In genomic region chr16:55470533-55471371, GRCh38 we compare ENCODE assay signal across 9 cellular contexts. TPM values are rescaled to one million over a fixed set of nuclear protein-coding genes. Genes with fewer than 3 reads are reported as not detected.
DNase-seq lines count a peak whose midpoint lies in the region; ATAC-seq, FAIRE-seq and TF ChIP-seq lines count a peak whose summit lies in the region.
"Had no signal": no experiment of that assay in that cellular context is flagged by ENCODE, and none has a peak within 500 bp of the region (broad histone marks: within the 10 kb centered on the region; RNA-seq: fewer than 3 reads in every experiment).

No MANE protein-coding gene starts in this region.

- H3K79me2 ChIP-seq in HepG2 (ENCODE audit: insufficient read depth, low read length) = no peaks in the 10 kb centered on the region

- H3K9ac ChIP-seq in HepG2 (ENCODE audit: insufficient read depth, low read depth, low read length) = no peak overlapping the region

- H3K4me3 ChIP-seq in HepG2 (replicated peaks in 1 of 3; ENCODE audit: insufficient read depth in 1 of 3, low read depth in 2 of 3, low read length in 3 of 3) (no peak overlapping the region), right lobe of liver (no peak overlapping the region), bronchial epithelial cell (ENCODE audit: low read depth, low read length) (no peak overlapping the region), lung (no peak overlapping the region), Peyer's patch (no peak overlapping the region)

- DNase-seq in HepG2 (ENCODE audit: low spot score) = no peak
- DNase-seq in right lobe of liver = no peak
- DNase-seq in bronchial epithelial cell (ENCODE audit: low read depth) = peak; percentile 27
- DNase-seq in lung (ENCODE audit: low spot score) = no peak
- DNase-seq in GOT3 (lab: John Stamatoyannopoulos, UW) = no peak
- no peak for DNase-seq in Peyer's patch
- DNase-seq in stimulated activated naive CD4-positive, alpha-beta T cell (lab: John Stamatoyannopoulos, UW) = no peak
- DNase-seq: central memory CD4-positive, alpha-beta T cell had no signal

- FAIRE-seq in HepG2 (lab: Jason Lieb, UNC) = no peak
- no peak for FAIRE-seq in bronchial epithelial cell (lab: Jason Lieb, UNC)

- TF ChIP-seq POLR2A in HepG2 (IDR thresholded peaks at IDR 0.05; ENCODE audit: insufficient read depth in 1 of 2, low read depth in 2 of 2, low read length in 2 of 2) (no peak), right lobe of liver (IDR thresholded peaks at IDR 0.05) (no peak), Peyer's patch (IDR thresholded peaks at IDR 0.05) (no peak)

- H3K36me3 ChIP-seq in HepG2 (replicated peaks in 1 of 2; ENCODE audit: control insufficient read depth in 1 of 2, insufficient read depth in 2 of 2, low read length in 2 of 2) = no peaks in the 10 kb centered on the region
- no peaks in the 10 kb centered on the region for H3K36me3 ChIP-seq in right lobe of liver
- no peaks in the 10 kb centered on the region for H3K36me3 ChIP-seq in bronchial epithelial cell (ENCODE audit: control insufficient read depth, insufficient read depth, low read length)
- no peaks in the 10 kb centered on the region for H3K36me3 ChIP-seq in lung (ENCODE audit: control insufficient read depth in 2 of 2, insufficient read depth in 2 of 2, low read length in 2 of 2)
- no peaks in the 10 kb centered on the region for H3K36me3 ChIP-seq in Peyer's patch

- CTCF ChIA-PET in HepG2 (lab: Yijun Ruan, JAX; ENCODE audit: low intra/inter-chr PET ratio, low total read pairs) = interaction anchor here (9.6 kb wide), 1 partner anchor 231 kb away, joined by 423 read pairs; no protein-coding TSS in a partner anchor

- no peak overlapping the region for H2AFZ ChIP-seq in HepG2 (ENCODE audit: low read length)

- no peaks in the 10 kb centered on the region for H3K9me3 ChIP-seq in HepG2 (ENCODE audit: low read length)
- H3K9me3 ChIP-seq in right lobe of liver = no peaks in the 10 kb centered on the region
- no peaks in the 10 kb centered on the region for H3K9me3 ChIP-seq in lung (ENCODE audit: control insufficient read depth in 2 of 2, insufficient read depth in 1 of 2, low read length in 1 of 2)
- no peaks in the 10 kb centered on the region for H3K9me3 ChIP-seq in Peyer's patch

- TF ChIP-seq EP300 in HepG2 (IDR thresholded peaks at IDR 0.05; ENCODE audit: low read depth in 2 of 2, low read length in 2 of 2) (no peak), HepG2 (CRISPR knock-in tag; IDR thresholded peaks at IDR 0.05; ENCODE audit: borderline replicate concordance) (no peak)

- TF ChIP-seq RAD21 in HepG2 (CRISPR knock-in tag; IDR thresholded peaks at IDR 0.05) = no peak

- TF ChIP-seq CTCF in HepG2 (CRISPR knock-in tag; IDR thresholded peaks at IDR 0.05) (no peak), right lobe of liver (IDR thresholded peaks at IDR 0.05) (no peak), bronchial epithelial cell (IDR thresholded peaks at IDR 0.05; ENCODE audit: insufficient read depth, low read length, severe bottlenecking) (no peak), lung (IDR thresholded peaks at IDR 0.05; ENCODE audit: control extremely low read depth, extremely low read depth) (no peak), Peyer's patch (IDR thresholded peaks at IDR 0.05) (no peak)

- H3K4me2 ChIP-seq in HepG2 (ENCODE audit: low read depth, low read length) = no peak overlapping the region

- H3K27ac ChIP-seq in HepG2 (ENCODE audit: extremely low read length, insufficient read depth, low read length) (no peak overlapping the region), right lobe of liver (no peak overlapping the region), lung (ENCODE audit: low read depth in 1 of 2, low read length in 1 of 2) (no peak overlapping the region), Peyer's patch (no peak overlapping the region)

- H4K20me1 ChIP-seq in HepG2 (ENCODE audit: insufficient read depth, low read length) = no peaks in the 10 kb centered on the region

- H3K4me1 ChIP-seq in HepG2 (ENCODE audit: insufficient read depth, low read length) = no peaks in the 10 kb centered on the region
- no peaks in the 10 kb centered on the region for H3K4me1 ChIP-seq in right lobe of liver
- no peaks in the 10 kb centered on the region for H3K4me1 ChIP-seq in lung (ENCODE audit: control insufficient read depth in 2 of 2, insufficient read depth in 2 of 2, low read length in 2 of 2)
- H3K4me1 ChIP-seq in Peyer's patch = no peaks in the 10 kb centered on the region

- POLR2A ChIA-PET in HepG2 (lab: Yijun Ruan, JAX) = no interaction called here

- 8% methylated on average over 6 of the region's 7 CpGs for WGBS in HepG2 (ENCODE audit: low lambda C conversion rate)
- WGBS in right lobe of liver (ENCODE audit: insufficient coverage, low coverage, low lambda C conversion rate, missing lambda C conversion rate) = 58% methylated on average over 2 of the region's 7 CpGs
- 65 to 72% methylated on average over 7 of the region's 7 CpGs for WGBS in lung, 2 donors

- in situ Hi-C loops in HepG2 (cut with HindIII; ENCODE audit: extremely low pct_ligation_motif_present, low pct_unique_long_range_greater_than_20kb) = loop anchor here (25.0 kb wide), 1 partner anchor 842 kb away; no protein-coding TSS in a partner anchor

- no TSS peak for BruUV-seq in HepG2 (replicated peaks; lab: Mats Ljungman, UMichigan)

- intact Hi-C loops in HepG2 (cut with micrococcal nuclease; ENCODE audit: unreplicated experiment) (no loop called here), right lobe of liver (cut with DNase I) (no loop called here)

- H3K27me3 ChIP-seq in HepG2 (ENCODE audit: control insufficient read depth in 1 of 2, insufficient read depth in 2 of 2, low read length in 2 of 2) = peaks cover 0 to 15% of the 10 kb centered on the region in 2 experiments; a peak in 3 of 5 replicates
- H3K27me3 ChIP-seq in right lobe of liver = no peaks in the 10 kb centered on the region
- no peaks in the 10 kb centered on the region for H3K27me3 ChIP-seq in bronchial epithelial cell (ENCODE audit: control insufficient read depth, insufficient read depth, low read length)
- H3K27me3 ChIP-seq in lung (ENCODE audit: control insufficient read depth, insufficient read depth) = no peaks in the 10 kb centered on the region
- H3K27me3 ChIP-seq in Peyer's patch = no peaks in the 10 kb centered on the region

- no peak for ATAC-seq in HepG2
- no peak for ATAC-seq in right lobe of liver
- ATAC-seq in lung (ENCODE audit: insufficient read depth, low FRiP score) = peak; percentile 17
- ATAC-seq in GM18870 (IDR thresholded peaks at IDR 0.05; ENCODE audit: unreplicated experiment) = no peak

RNA-seq across cellular contexts. Expression of gene MMP2, which starts 8.2 kb away (rescaled TPM):
- total RNA-seq in HepG2 (2016; rRNA removed; fragmentation: Illumina TruSeq; extraction: Trizol) = 0.29 and 0.31 TPM in 2 replicates
- total RNA-seq in HepG2 (2016; cell fraction: cytosol; rRNA removed; fragmentation: Illumina TruSeq; extraction: Trizol; ENCODE audit: low read depth) = not detected in 2 replicates
- 0.30 and 0.54 TPM in 2 replicates for total RNA-seq in HepG2 (2016; cell fraction: insoluble cytoplasmic fraction; rRNA removed; fragmentation: Illumina TruSeq; extraction: Trizol)
- total RNA-seq in HepG2 (2016; cell fraction: membrane; rRNA removed; fragmentation: Illumina TruSeq; extraction: Trizol) = 0.10 and 0.87 TPM in 2 replicates
- total RNA-seq in HepG2 (2016; cell fraction: nucleus; rRNA removed; fragmentation: Illumina TruSeq; extraction: Trizol) = 0.63 and 1.1 TPM in 2 replicates
- 1.3 TPM in 2 replicates for polyA plus RNA-seq in HepG2 (2011; rRNA removed)
- 0.74 and 0.94 TPM in 2 replicates for polyA plus RNA-seq in HepG2 (2011; cell fraction: cytosol; rRNA removed)
- polyA plus RNA-seq in HepG2 (2011; cell fraction: nucleus; rRNA removed) = 0.84 and 0.92 TPM in 2 replicates
- polyA plus RNA-seq in HepG2 (2012) = 0.21 and 0.65 TPM in 2 replicates
- 0.25 and 0.49 TPM in 2 replicates for polyA plus RNA-seq in HepG2 (2016; cell fraction: cytosol; fragmentation: Illumina TruSeq; extraction: Trizol; ENCODE audit: low read depth)
- polyA plus RNA-seq in HepG2 (2016; cell fraction: insoluble cytoplasmic fraction; fragmentation: Illumina TruSeq; extraction: Trizol; ENCODE audit: low read depth) = 0.27 and 0.80 TPM in 2 replicates
- 0.63 and 1.00 TPM in 2 replicates for polyA plus RNA-seq in HepG2 (2016; cell fraction: membrane; fragmentation: Illumina TruSeq; extraction: Trizol; ENCODE audit: low read depth)
- polyA plus RNA-seq in HepG2 (2016; cell fraction: nucleus; fragmentation: Illumina TruSeq; extraction: Trizol; ENCODE audit: insufficient read depth, low read depth) = 0.67 and 0.96 TPM in 2 replicates
- 1.5 and 3.0 TPM in 2 replicates for polyA minus RNA-seq in HepG2 (2011; rRNA and poly(A)+ RNA removed; ENCODE audit: low replicate concordance)
- polyA minus RNA-seq in HepG2 (2011; cell fraction: cytosol; rRNA and poly(A)+ RNA removed) = 1.4 and 1.9 TPM in 2 replicates
- polyA minus RNA-seq in HepG2 (2011; cell fraction: nucleus; rRNA and poly(A)+ RNA removed) = 0.75 and 2.6 TPM in 2 replicates
- 10 to 100 TPM in 2 of 6 experiments, 1 to 10 TPM in 4; 4.8 to 13.2 (median 6.7) TPM for total RNA-seq in right lobe of liver
- total RNA-seq in bronchial epithelial cell = 5.8 and 12.4 TPM in 2 replicates
- total RNA-seq in lung = 100 to 1,000 TPM; 218 to 291 TPM
- polyA plus RNA-seq in lung = 100 to 1,000 TPM in 1 of 2 donors, 10 to 100 TPM in 1; 41.9 to 119 TPM
- total RNA-seq in Peyer's patch = 100 to 1,000 TPM in 3 of 4 donors, 10 to 100 TPM in 1; 52.2 to 214 (median 123) TPM

RNA-seq across cellular contexts. Expression of gene LPCAT2, which starts 38.1 kb away (rescaled TPM):
- total RNA-seq in HepG2 (2016; rRNA removed; fragmentation: Illumina TruSeq; extraction: Trizol) = 7.7 and 9.9 TPM in 2 replicates
- total RNA-seq in HepG2 (2016; cell fraction: cytosol; rRNA removed; fragmentation: Illumina TruSeq; extraction: Trizol; ENCODE audit: low read depth) = 1.1 and 1.2 TPM in 2 replicates
- 5.5 and 12.0 TPM in 2 replicates for total RNA-seq in HepG2 (2016; cell fraction: insoluble cytoplasmic fraction; rRNA removed; fragmentation: Illumina TruSeq; extraction: Trizol)
- 1.3 and 1.9 TPM in 2 replicates for total RNA-seq in HepG2 (2016; cell fraction: membrane; rRNA removed; fragmentation: Illumina TruSeq; extraction: Trizol)
- total RNA-seq in HepG2 (2016; cell fraction: nucleus; rRNA removed; fragmentation: Illumina TruSeq; extraction: Trizol) = 15.2 and 20.7 TPM in 2 replicates
- 12.5 and 17.6 TPM in 2 replicates for polyA plus RNA-seq in HepG2 (2011; rRNA removed)
- 5.2 and 8.1 TPM in 2 replicates for polyA plus RNA-seq in HepG2 (2011; cell fraction: cytosol; rRNA removed)
- polyA plus RNA-seq in HepG2 (2011; cell fraction: nucleus; rRNA removed) = 6.2 and 7.9 TPM in 2 replicates
- polyA plus RNA-seq in HepG2 (2012) = 13.3 and 13.4 TPM in 2 replicates
- polyA plus RNA-seq in HepG2 (2016; cell fraction: cytosol; fragmentation: Illumina TruSeq; extraction: Trizol; ENCODE audit: low read depth) = 0.63 and 0.83 TPM in 2 replicates
- 6.3 and 6.8 TPM in 2 replicates for polyA plus RNA-seq in HepG2 (2016; cell fraction: insoluble cytoplasmic fraction; fragmentation: Illumina TruSeq; extraction: Trizol; ENCODE audit: low read depth)
- polyA plus RNA-seq in HepG2 (2016; cell fraction: membrane; fragmentation: Illumina TruSeq; extraction: Trizol; ENCODE audit: low read depth) = 1.2 and 1.6 TPM in 2 replicates
- polyA plus RNA-seq in HepG2 (2016; cell fraction: nucleus; fragmentation: Illumina TruSeq; extraction: Trizol; ENCODE audit: insufficient read depth, low read depth) = 20.8 and 23.5 TPM in 2 replicates
- 2.4 and 13.2 TPM in 2 replicates for polyA minus RNA-seq in HepG2 (2011; rRNA and poly(A)+ RNA removed; ENCODE audit: low replicate concordance)
- 7.6 and 12.2 TPM in 2 replicates for polyA minus RNA-seq in HepG2 (2011; cell fraction: cytosol; rRNA and poly(A)+ RNA removed)
- polyA minus RNA-seq in HepG2 (2011; cell fraction: nucleus; rRNA and poly(A)+ RNA removed) = 24.1 and 26.9 TPM in 2 replicates
- 1 to 10 TPM; 1.8 to 5.1 (median 2.7) TPM for total RNA-seq in right lobe of liver
- 11.8 TPM in 2 replicates for total RNA-seq in bronchial epithelial cell
- total RNA-seq in lung = 10 to 100 TPM; 24.6 to 25.3 TPM
- 10 to 100 TPM in 1 of 2 donors, 1 to 10 TPM in 1; 9.5 to 14.3 TPM for polyA plus RNA-seq in lung
- 10 to 100 TPM in 2 of 4 donors, 1 to 10 TPM in 2; 4.6 to 66.0 (median 10.9) TPM for total RNA-seq in Peyer's patch
